ENCODE assay signal across 1 cellular context in genomic region chr7:128390871-128391565, GRCh38.
TF ChIP-seq lines count a peak whose summit lies in the region.

No MANE protein-coding gene starts in this region.

TF ChIP-seq in K562, 482 proteins besides CTCF, POLR2A, EP300 and RAD21 (continued from another document and continues in another):
- TF ChIP-seq GTF3C2 (IDR thresholded peaks at IDR 0.05; ENCODE audit: borderline replicate concordance, extremely low read depth, insufficient read length) (no peak), MGA (IDR thresholded peaks at IDR 0.05) (no peak), MEF2D (tag; conservative IDR thresholded peaks at IDR 0.05; ENCODE audit: low read depth) (no peak), ELF2 (CRISPR knock-in tag; IDR thresholded peaks at IDR 0.05) (no peak), ZNF316 (IDR thresholded peaks at IDR 0.05) (peak; percentile 55), ZNF717 (CRISPR knock-in tag; IDR thresholded peaks at IDR 0.05) (no peak), SMARCB1 (IDR thresholded peaks at IDR 0.05; ENCODE audit: insufficient read length, low read depth) (no peak), ELK3 (CRISPR knock-in tag; IDR thresholded peaks at IDR 0.05) (no peak), CHD2 (IDR thresholded peaks at IDR 0.05; ENCODE audit: low read depth, low read length) (peak; percentile 38; the same call in 1 of the 2 replicates), L3MBTL2 (IDR thresholded peaks at IDR 0.05) (no peak), NFE2 (IDR thresholded peaks at IDR 0.05; ENCODE audit: low read depth) (peak; percentile 74), RBM39 (optimal IDR thresholded peaks at IDR 0.05; ENCODE audit: low read depth, low read length) (no peak), HMGXB4 (CRISPR knock-in tag; IDR thresholded peaks at IDR 0.05) (no peak), HES1 (IDR thresholded peaks at IDR 0.05; ENCODE audit: low read depth) (no peak), GTF2E2 (tag; IDR thresholded peaks at IDR 0.05) (no peak), ZNF764 (CRISPR knock-in tag; IDR thresholded peaks at IDR 0.05; ENCODE audit: low read depth) (no peak), MYC (IDR thresholded peaks at IDR 0.05; ENCODE audit: low read depth, low read length) (no peak), MYC (CRISPR knock-in tag; IDR thresholded peaks at IDR 0.05; ENCODE audit: borderline replicate concordance, low read depth) (no peak), AFF1 (IDR thresholded peaks at IDR 0.05; ENCODE audit: low read depth in 1 of 2, partially characterized antibody in 2 of 2) (no peak), DACH1 (IDR thresholded peaks at IDR 0.05; ENCODE audit: partially characterized antibody) (peak; percentile 22), PRMT5 (CRISPR knock-in tag; IDR thresholded peaks at IDR 0.05) (no peak), TAF15 (IDR thresholded peaks at IDR 0.05; ENCODE audit: low read depth, low read length) (no peak), ZEB2 (IDR thresholded peaks at IDR 0.05) (0 out of 2 replicates have a peak, but pooled peaks have one; percentile 48), HDGF (IDR thresholded peaks at IDR 0.05) (no peak), SUPT5H (IDR thresholded peaks at IDR 0.05) (peak; percentile 45; the same call in 1 of the 2 replicates), RNF219 (CRISPR knock-in tag; IDR thresholded peaks at IDR 0.05) (no peak), ZNF274 (IDR thresholded peaks at IDR 0.05; ENCODE audit: borderline replicate concordance, low read depth, low read length) (no peak), PTBP1 (IDR thresholded peaks at IDR 0.05; ENCODE audit: low read depth, low read length) (no peak), MAX (CRISPR knock-in tag; IDR thresholded peaks at IDR 0.05) (no peak), MAFK (IDR thresholded peaks at IDR 0.05; ENCODE audit: low read length) (peak; percentile 30; the same call in 1 of the 2 replicates), ZNF696 (CRISPR knock-in tag; conservative IDR thresholded peaks at IDR 0.05) (no peak)
